ENCODE assay signal across 8 cellular contexts in the genomic region with DNA sequence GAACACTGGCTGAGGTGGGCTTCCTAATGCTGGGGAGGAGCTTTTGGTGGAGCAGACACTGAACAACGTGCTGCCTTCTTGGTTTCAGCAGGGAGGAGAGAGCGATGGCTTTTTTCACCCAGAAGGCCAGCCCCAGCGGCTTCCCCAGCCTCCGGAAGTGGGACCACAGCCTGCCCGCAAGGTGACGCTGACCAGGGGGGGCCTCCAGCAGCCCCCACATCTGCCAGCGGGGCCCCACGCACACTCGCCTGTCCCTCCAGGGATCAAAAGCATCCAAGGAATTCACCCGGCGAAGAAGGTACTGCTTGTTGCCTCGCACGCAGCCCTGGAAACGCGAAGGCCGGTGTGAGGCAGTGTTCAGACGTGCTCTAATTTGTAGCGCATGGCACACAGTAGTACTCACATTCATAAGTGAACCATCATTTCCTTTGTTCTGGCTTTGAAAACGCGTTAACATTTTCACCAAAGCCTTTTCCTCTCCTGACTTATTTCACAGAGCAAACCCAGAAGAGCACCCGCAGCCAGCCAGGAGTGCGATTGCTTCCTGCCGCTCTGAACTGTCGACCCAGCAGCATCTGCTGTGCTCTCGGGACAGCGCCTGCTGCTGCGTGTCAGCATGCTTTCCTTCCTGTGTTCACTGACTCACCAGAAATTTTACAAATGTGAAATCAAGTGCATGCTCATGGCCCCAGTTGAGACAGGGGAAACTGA. TPM values are rescaled to one million over a fixed set of nuclear protein-coding genes. Genes with fewer than 3 reads are reported as not detected.
DNase-seq lines count a peak whose midpoint lies in the region; ATAC-seq, FAIRE-seq and TF ChIP-seq lines count a peak whose summit lies in the region.

No MANE protein-coding gene starts in this region.

- H3K36me3 ChIP-seq in brain microvascular endothelial cell (replicated peaks) (peaks cover 15% of the 10 kb centered on the region), pancreas (peaks cover 0 to 46% (median 18%) of the 10 kb centered on the region in 3 donors)

- H3K4me1 Mint-ChIP-seq in T-helper 1 cell treated with Interleukin-12 subunit alpha and Interleukin-12 subunit beta and Interleukin-4 antibody, amounts not matched to agents 30 μg/mL and 1 μg/mL, for 36 hours (ENCODE audit: low read depth): peaks cover 58% of the 10 kb centered on the region

- ATAC-seq in GM21723 (IDR thresholded peaks at IDR 0.05; ENCODE audit: unreplicated experiment) (peak; percentile 71), pancreas (peak in 3 of 4 donors; percentile 36 to 63 (median 39)), GM18867 (IDR thresholded peaks at IDR 0.05; ENCODE audit: unreplicated experiment) (no peak)

- CTCF ChIA-PET in AG04450 (lab: Charles Lee): no interaction called here

- H3K9me3 ChIP-seq in AG04450 (ENCODE audit: control insufficient read depth, insufficient read depth, low read length): no peaks in the 10 kb centered on the region
- H3K9me3 ChIP-seq in pancreas: no peaks in the 10 kb centered on the region

- intact Hi-C loops in pancreas (cut with DNase I): loop anchor here in 2 of 3 donors (10.0 kb wide), 2 partner anchors 349 to 379 kb away; no protein-coding TSS in a partner anchor

- WGBS in pancreas, 2 donors: 78 to 80% methylated on average over 27 of the region's 27 CpGs

- H3K27me3 Mint-ChIP-seq in T-helper 1 cell treated with Interleukin-12 subunit alpha and Interleukin-12 subunit beta and Interleukin-4 antibody, amounts not matched to agents 30 μg/mL and 1 μg/mL, for 36 hours (ENCODE audit: low read depth): no peaks in the 10 kb centered on the region

- FAIRE-seq in pancreas (lab: Jason Lieb, UNC): no peak

- POLR2A ChIA-PET in AG04450 (lab: Yijun Ruan, JAX): no interaction called here

- no peak for TF ChIP-seq CTCF in AG04450 (IDR thresholded peaks at IDR 0.05; ENCODE audit: low read depth, low read length)
- no peak for TF ChIP-seq CTCF in brain microvascular endothelial cell (IDR thresholded peaks at IDR 0.05; ENCODE audit: low read depth, low read length, missing control alignments)
- no peak for TF ChIP-seq CTCF in pancreas (IDR thresholded peaks at IDR 0.05)

- DNase-seq in AG04450 (ENCODE audit: low read depth, low spot score): peak; percentile 6
- peak; percentile 84 for DNase-seq in brain microvascular endothelial cell
- DNase-seq in pancreas: no peak
- no peak for DNase-seq in effector CD8-positive, alpha-beta T cell (lab: John Stamatoyannopoulos, UW)
- no peak for DNase-seq in DMS79 treated with DMSO at 0.1 percent for 48 hours (lab: John Stamatoyannopoulos, UW)

- H3K27me3 ChIP-seq in AG04450 (ENCODE audit: control insufficient read depth, insufficient read depth, low read length) (no peaks in the 10 kb centered on the region), brain microvascular endothelial cell (replicated peaks) (no peaks in the 10 kb centered on the region), pancreas (no peaks in the 10 kb centered on the region)

- no peaks in the 10 kb centered on the region for H3K9me3 Mint-ChIP-seq in T-helper 1 cell treated with Interleukin-12 subunit alpha and Interleukin-12 subunit beta and Interleukin-4 antibody, amounts not matched to agents 30 μg/mL and 1 μg/mL, for 36 hours

- H3K4me3 Mint-ChIP-seq in T-helper 1 cell treated with Interleukin-12 subunit alpha and Interleukin-12 subunit beta and Interleukin-4 antibody, amounts not matched to agents 30 μg/mL and 1 μg/mL, for 36 hours: peak overlapping the region; percentile 72

- H3K4me3 ChIP-seq in AG04450 (ENCODE audit: low read depth, low read length) (no peak overlapping the region), brain microvascular endothelial cell (ENCODE audit: low read depth, low read length) (no peak overlapping the region), pancreas (no peak overlapping the region)

- peak overlapping the region; percentile 95 for H3K27ac Mint-ChIP-seq in T-helper 1 cell treated with Interleukin-12 subunit alpha and Interleukin-12 subunit beta and Interleukin-4 antibody, amounts not matched to agents 30 μg/mL and 1 μg/mL, for 36 hours

- in situ Hi-C loops in brain microvascular endothelial cell (cut with HindIII; ENCODE audit: low pct_ligation_motif_present, low sequenced_read_pairs): no loop called here

- peaks cover 42% of the 10 kb centered on the region for H3K36me3 Mint-ChIP-seq in T-helper 1 cell treated with Interleukin-12 subunit alpha and Interleukin-12 subunit beta and Interleukin-4 antibody, amounts not matched to agents 30 μg/mL and 1 μg/mL, for 36 hours (ENCODE audit: low read depth)

- peaks cover 0 to 3% (median 0%) of the 10 kb centered on the region in 3 donors for H3K4me1 ChIP-seq in pancreas

- H3K27ac ChIP-seq in AG04450 (ENCODE audit: low read depth, low read length) (peak overlapping the region; percentile 11), brain microvascular endothelial cell (peak overlapping the region; percentile 93), pancreas (peak overlapping the region in 1 of 4 donors; percentile 13)

RNA-seq across cellular contexts. Expression of a gene that starts 48.4 kb away (rescaled TPM):
- 0.01 TPM in 1 of 2 replicates, not detected in the other for polyA plus RNA-seq in AG04450 (2011; rRNA removed)
- not detected in 2 replicates for polyA minus RNA-seq in AG04450 (2011; rRNA and poly(A)+ RNA removed)
- under 1 TPM; 0.16 to 0.85 (median 0.26) TPM for total RNA-seq in pancreas
- polyA plus RNA-seq in pancreas: under 1 TPM; 0.08 to 0.35 TPM

Comparison
In these comparisons a context has a peak if more than half of its experiments do, and no peak if none do; other contexts are left out.
1. DNase-seq: peak in AG04450 (single experiment) and brain microvascular endothelial cell (single experiment); none in pancreas (0 of 6), effector CD8-positive, alpha-beta T cell (single experiment) and DMS79 treated with DMSO at 0.1 percent for 48 hours (single experiment).